Comparison of ENCODE assay signal across 8 cellular contexts in genomic region chr11:67427364-67427859, GRCh38. TPM values are rescaled to one million over a fixed set of nuclear protein-coding genes. Genes with fewer than 3 reads are reported as not detected.
DNase-seq lines count a peak whose midpoint lies in the region; ATAC-seq, FAIRE-seq and TF ChIP-seq lines count a peak whose summit lies in the region.
"Not testable (repeated sequence)": the region's sequence is repeated elsewhere in the genome, so short reads cannot be mapped to it uniquely, and the experiment has no call there.

No MANE protein-coding gene starts in this region.

- in situ Hi-C loops in GM12878 (cut with MboI) = not testable (repeated sequence)

- H3K9me3 Mint-ChIP-seq in CD14-positive monocyte, IgD-negative memory B cell: not testable (repeated sequence)

- H3K79me2 ChIP-seq in GM12878 (ENCODE audit: control insufficient read depth, insufficient read depth, low read length) = peaks cover 18% of the 10 kb centered on the region

- H3K4me1 ChIP-seq in GM12878 (ENCODE audit: control insufficient read depth, insufficient read depth, low read length); ovary (ENCODE audit: insufficient read depth): not testable (repeated sequence)
- peaks cover 21 to 31% (median 26%) of the 10 kb centered on the region in 4 donors for H3K4me1 ChIP-seq in esophagus muscularis mucosa
- peaks cover 3 to 19% (median 12%) of the 10 kb centered on the region in 4 donors for H3K4me1 ChIP-seq in liver (ENCODE audit: control insufficient read depth in 4 of 4, insufficient read depth in 4 of 4, low read length in 3 of 4)
- peaks cover 38% of the 10 kb centered on the region for H3K4me1 ChIP-seq in suprapubic skin

- RAD21 ChIA-PET in GM12878 (lab: Charles Lee; ENCODE audit: unreplicated experiment) = interaction anchor here (0.8 to 2.1 kb wide), 7 partner anchors 10 to 54 kb away, joined by 3 to 8 read pairs (median 3); partner anchors contain the start of genes CORO1B, PTPRCAP, TBC1D10C and TMEM134

- SMC1A ChIA-PET in GM12878 (lab: Charles Lee; ENCODE audit: uncharacterized antibody, unreplicated experiment) = interaction anchor here (1.5 to 2.3 kb wide), 3 partner anchors 11 to 26 kb away, joined by 6 to 10 read pairs (median 10); partner anchors contain the start of genes PPP1CA, PTPRCAP and TBC1D10C

- WGBS in GM12878 (ENCODE audit: insufficient coverage, insufficient replicate concordance, low lambda C conversion rate, missing lambda C conversion rate) = 58% methylated on average over 19 of the region's 19 CpGs
- 83% methylated on average over 18 of the region's 19 CpGs for WGBS in esophagus muscularis mucosa
- 56% methylated on average over 19 of the region's 19 CpGs for WGBS in liver
- 58 to 67% (median 60%) methylated on average over 19 of the region's 19 CpGs for WGBS in ovary, 3 donors
- WGBS in suprapubic skin = 76% methylated on average over 19 of the region's 19 CpGs

- not testable (repeated sequence) for H3K27me3 ChIP-seq in GM12878 (replicated peaks in 1 of 2; ENCODE audit: control insufficient read depth in 2 of 2, insufficient read depth in 2 of 2, low read length in 1 of 2); esophagus muscularis mucosa; liver (ENCODE audit: control insufficient read depth in 4 of 4, insufficient read depth in 4 of 4, low read length in 3 of 4); ovary; suprapubic skin

- TF ChIP-seq EP300 in GM12878 (IDR thresholded peaks at IDR 0.05; ENCODE audit: borderline replicate concordance in 1 of 2, control insufficient read depth in 1 of 2, low read depth in 2 of 2, low read length in 2 of 2); esophagus muscularis mucosa (IDR thresholded peaks at IDR 0.05); ovary (IDR thresholded peaks at IDR 0.05); suprapubic skin (IDR thresholded peaks at IDR 0.05): not testable (repeated sequence)

- TF ChIP-seq RAD21 in GM12878 (IDR thresholded peaks at IDR 0.05; ENCODE audit: insufficient read depth, low read depth, low read length); liver (IDR thresholded peaks at IDR 0.05): not testable (repeated sequence)

- H3K27ac Mint-ChIP-seq in CD14-positive monocyte (peak overlapping the region; percentile 69 to 97 (median 93)), IgD-negative memory B cell (peak overlapping the region; percentile 73 to 99 (median 96))

- TF ChIP-seq CTCF in CD14-positive monocyte (IDR thresholded peaks at IDR 0.05); WI38 (IDR thresholded peaks at IDR 0.05; ENCODE audit: low read depth, low read length); GM12878 (IDR thresholded peaks at IDR 0.05 in 2 of 3, conservative IDR thresholded peaks at IDR 0.05 in 1 of 3; ENCODE audit: control insufficient read depth in 2 of 3, extremely low read depth in 1 of 3, insufficient read depth in 1 of 3, low read depth in 3 of 3, low read length in 3 of 3); esophagus muscularis mucosa (IDR thresholded peaks at IDR 0.05); liver (IDR thresholded peaks at IDR 0.05; ENCODE audit: low read depth, low read length, missing input control); ovary (IDR thresholded peaks at IDR 0.05); suprapubic skin (IDR thresholded peaks at IDR 0.05): not testable (repeated sequence)

- peak overlapping the region; percentile 98 for H2AFZ ChIP-seq in GM12878 (ENCODE audit: control insufficient read depth, low read depth, low read length)

- H4K20me1 ChIP-seq in GM12878 (ENCODE audit: control insufficient read depth, insufficient read depth) = not testable (repeated sequence)

- H3K27ac ChIP-seq in GM12878 (ENCODE audit: control insufficient read depth, insufficient read depth) (peak overlapping the region; percentile 69), esophagus muscularis mucosa (replicated peaks in 1 of 4) (peak overlapping the region; percentile 86 to 96 (median 94)), liver (ENCODE audit: low read depth in 1 of 2, low read length in 2 of 2) (peak overlapping the region; percentile 80 to 94), ovary (peak overlapping the region in 1 of 2 donors; percentile 60), suprapubic skin (peak overlapping the region; percentile 96)

- not testable (repeated sequence) for H3K9me3 ChIP-seq in GM12878 (replicated peaks; ENCODE audit: control insufficient read depth, insufficient read depth, low read length); esophagus muscularis mucosa; liver (ENCODE audit: control insufficient read depth in 4 of 4, low read length in 3 of 4); ovary; suprapubic skin

- not testable (repeated sequence) for BruUV-seq in GM12878 (replicated peaks; lab: Mats Ljungman, UMichigan)

- H3K9ac ChIP-seq in GM12878 (ENCODE audit: control insufficient read depth, insufficient read depth, low read length) = peak overlapping the region; percentile 93
- H3K9ac ChIP-seq in liver (ENCODE audit: low read depth in 1 of 2, low read length in 2 of 2) = peak overlapping the region; percentile 66 to 100

- not testable (repeated sequence) for H3K27me3 Mint-ChIP-seq in CD14-positive monocyte (ENCODE audit: low read depth in 3 of 3); IgD-negative memory B cell

- DNase-seq in CD14-positive monocyte (ENCODE audit: low spot score); GM12878 (ENCODE audit: low read depth, low spot score); esophagus muscularis mucosa (ENCODE audit: extremely low spot score); suprapubic skin (ENCODE audit: low spot score in 2 of 2): not testable (repeated sequence)
- peak in 2 of 5 donors; percentile 45 to 47 for DNase-seq in ovary

- FAIRE-seq in GM12878 (lab: Jason Lieb, UNC) = not testable (repeated sequence)

- H3K4me3 ChIP-seq in WI38 (ENCODE audit: low read depth, low read length) = peak overlapping the region; percentile 99
- H3K4me3 ChIP-seq in GM12878 = peak overlapping the region; percentile 100
- peak overlapping the region; percentile 69 to 98 (median 80) for H3K4me3 ChIP-seq in esophagus muscularis mucosa
- H3K4me3 ChIP-seq in liver (ENCODE audit: low read depth in 1 of 3, low read length in 3 of 3) = peak overlapping the region; percentile 68 to 100 (median 91)
- peak overlapping the region; percentile 89 for H3K4me3 ChIP-seq in ovary
- H3K4me3 ChIP-seq in suprapubic skin = peak overlapping the region; percentile 95

- H3K4me2 ChIP-seq in GM12878 (ENCODE audit: control insufficient read depth, insufficient read depth) = peak overlapping the region; percentile 60

- intact Hi-C loops in CD14-positive monocyte (cut with micrococcal nuclease) (loop anchor here (5.0 kb wide), 3 partner anchors 35 to 80 kb away; partner anchors contain the start of genes CDK2AP2 (in 1 of the 2), PITPNM1 (in 1 of the 2), RAD9A (in 1 of the 2) and TMEM134 (in 1 of the 2)), ovary (cut with DNase I) (loop anchor here in 1 of 4 donors (5.0 kb wide), 1 partner anchor 155 kb away; the partner anchor contains the start of gene GSTP1)
- intact Hi-C loops in GM12878 (cut with micrococcal nuclease; ENCODE audit: unreplicated experiment); esophagus muscularis mucosa (cut with DNase I): not testable (repeated sequence)

- H3K36me3 Mint-ChIP-seq in CD14-positive monocyte = peaks cover 14 to 29% of the 10 kb centered on the region in 2 donors
- not testable (repeated sequence) for H3K36me3 Mint-ChIP-seq in IgD-negative memory B cell

- CTCF ChIA-PET in GM12878 (lab: Yijun Ruan, JAX) = interaction anchor here (1.0 to 1.7 kb wide), 2 partner anchors 9 to 61 kb away, joined by 3 to 4 read pairs; no protein-coding TSS in a partner anchor

- TF ChIP-seq POLR2A in GM12878 (IDR thresholded peaks at IDR 0.05; ENCODE audit: low read depth, low read length); esophagus muscularis mucosa (IDR thresholded peaks at IDR 0.05; ENCODE audit: low read depth); ovary (IDR thresholded peaks at IDR 0.05); suprapubic skin (IDR thresholded peaks at IDR 0.05): not testable (repeated sequence)

- H3K4me3 Mint-ChIP-seq in CD14-positive monocyte = peak overlapping the region; percentile 99 to 100
- H3K4me3 Mint-ChIP-seq in IgD-negative memory B cell = peak overlapping the region; percentile 97 to 100 (median 98)

- peak; percentile 28 for ATAC-seq in GM12878

- not testable (repeated sequence) for H3K36me3 ChIP-seq in GM12878 (ENCODE audit: control insufficient read depth in 2 of 2, insufficient read depth in 2 of 2, low read length in 1 of 2); liver (ENCODE audit: control insufficient read depth in 4 of 4, insufficient read depth in 3 of 4, low read depth in 1 of 4, low read length in 3 of 4); ovary
- H3K36me3 ChIP-seq in esophagus muscularis mucosa (peaks cover 6 to 32% (median 25%) of the 10 kb centered on the region in 4 donors), suprapubic skin (peaks cover 14% of the 10 kb centered on the region)

- POLR2A ChIA-PET in GM12878 (lab: Charles Lee) = interaction anchor here (0.8 to 4.4 kb wide), 10 partner anchors 11 to 60 kb away, joined by 3 to 28 read pairs (median 4); partner anchors contain the start of genes PPP1CA, PTPRCAP, TBC1D10C and TMEM134

- H3K4me1 Mint-ChIP-seq in CD14-positive monocyte (peaks cover 16% of the 10 kb centered on the region), IgD-negative memory B cell (peaks cover 14 to 17% (median 16%) of the 10 kb centered on the region in 3 donors)

RNA-seq across cellular contexts. Expression of gene RPS6KB2, which starts 0.9 kb away (rescaled TPM):
- polyA plus RNA-seq in CD14-positive monocyte (10 to 100 TPM; 51.6 to 53.8 TPM), IgD-negative memory B cell (65.1 TPM), GM12878 (2011; rRNA removed) (36.8 and 48.7 TPM in 2 replicates), GM12878 (2014; fragmentation: Illumina TruSeq; extraction: Trizol) (15.7 and 41.1 TPM in 2 replicates), GM12878 (2014; fragmentation: Nextera tagmentation; extraction: Ambion mirVana) (1 to 10 TPM in 1 of 2 experiments, under 1 TPM in 1; 0.39 to 2.3 TPM), GM12878 (2014; rRNA removed) (88.3 and 99.8 TPM in 2 replicates), GM12878 (2016; fragmentation: Nextera tagmentation; extraction: Ambion mirVana) (100 to 1,000 TPM in 1 of 2 experiments, 10 to 100 TPM in 1; 95.4 to 101 TPM), liver (10 to 100 TPM; 31.5 to 33.2 TPM), ovary (10 to 100 TPM; 10.4 to 38.2 TPM)
- total RNA-seq in GM12878 (2013; cell fraction: nucleolus; rRNA removed) = 49.5 and 61.9 TPM in 2 replicates
- total RNA-seq in GM12878 (2014; rRNA removed) (68.4 and 72.5 TPM in 2 replicates), GM12878 (2014; rRNA removed; fragmentation: Illumina TruSeq; extraction: Trizol) (36.6 and 41.8 TPM in 2 replicates), GM12878 (2021) (68.1 and 70.9 TPM in 2 replicates), esophagus muscularis mucosa (10 to 100 TPM; 34.0 to 51.0 (median 48.0) TPM), liver (10 to 100 TPM; 42.2 to 49.6 TPM), ovary (10 to 100 TPM; 24.8 to 38.6 (median 33.1) TPM), suprapubic skin (100 to 1,000 TPM; 147 to 193 (median 158) TPM)
- 17.7 TPM for polyA plus RNA-seq in GM12878 (2011; ENCODE audit: low read depth)
- polyA plus RNA-seq in GM12878 (2011; cell fraction: cytosol; rRNA removed) = 68.3 and 102 TPM in 2 replicates
- polyA plus RNA-seq in GM12878 (2011; cell fraction: nucleus; rRNA removed) = 177 and 183 TPM in 2 replicates
- 39.6 and 41.2 TPM in 2 replicates for polyA plus RNA-seq in GM12878 (2012)
- polyA minus RNA-seq in GM12878 (2011; rRNA and poly(A)+ RNA removed) = 58.9 and 82.0 TPM in 2 replicates
- 22.7 and 32.3 TPM in 2 replicates for polyA minus RNA-seq in GM12878 (2011; cell fraction: cytosol; rRNA and poly(A)+ RNA removed)
- polyA minus RNA-seq in GM12878 (2011; cell fraction: nucleus; rRNA and poly(A)+ RNA removed) = 51.4 and 86.0 TPM in 2 replicates

RNA-seq across cellular contexts. Expression of gene PTPRCAP, which starts 10.1 kb away (rescaled TPM):
- polyA plus RNA-seq in CD14-positive monocyte (1 to 10 TPM; 2.1 to 2.8 TPM), IgD-negative memory B cell (1,093 TPM), GM12878 (2011; rRNA removed) (21.1 and 49.8 TPM in 2 replicates), GM12878 (2014; fragmentation: Illumina TruSeq; extraction: Trizol) (0.70 and 9.3 TPM in 2 replicates), GM12878 (2014; fragmentation: Nextera tagmentation; extraction: Ambion mirVana) (1 to 10 TPM; 4.7 to 9.3 TPM), GM12878 (2014; rRNA removed) (257 and 361 TPM in 2 replicates), GM12878 (2016; fragmentation: Nextera tagmentation; extraction: Ambion mirVana) (100 to 1,000 TPM; 200 to 239 TPM), liver (1 to 10 TPM; 2.9 to 6.2 TPM), ovary (1 to 10 TPM in 1 of 2 donors, not detected in 1; 7.2 TPM)
- total RNA-seq in GM12878 (2013; cell fraction: nucleolus; rRNA removed) = 56.0 and 64.3 TPM in 2 replicates
- total RNA-seq in GM12878 (2014; rRNA removed) (195 and 266 TPM in 2 replicates), GM12878 (2014; rRNA removed; fragmentation: Illumina TruSeq; extraction: Trizol) (38.4 and 45.3 TPM in 2 replicates), GM12878 (2021) (197 and 204 TPM in 2 replicates), esophagus muscularis mucosa (1 to 10 TPM; 2.4 to 8.9 (median 3.6) TPM), liver (1 to 10 TPM; 3.9 to 5.0 TPM), ovary (10 to 100 TPM in 1 of 7 donors, 1 to 10 TPM in 6; 2.4 to 10.7 (median 3.2) TPM), suprapubic skin (1 to 10 TPM in 2 of 4 donors, under 1 TPM in 2; 0.59 to 4.3 (median 2.0) TPM)
- polyA plus RNA-seq in GM12878 (2011; ENCODE audit: low read depth) = 102 TPM
- polyA plus RNA-seq in GM12878 (2011; cell fraction: cytosol; rRNA removed) = 123 and 201 TPM in 2 replicates
- 92.2 and 109 TPM in 2 replicates for polyA plus RNA-seq in GM12878 (2011; cell fraction: nucleus; rRNA removed)
- 177 and 267 TPM in 2 replicates for polyA plus RNA-seq in GM12878 (2012)
- polyA minus RNA-seq in GM12878 (2011; rRNA and poly(A)+ RNA removed) = 32.3 and 78.7 TPM in 2 replicates
- 39.3 and 42.1 TPM in 2 replicates for polyA minus RNA-seq in GM12878 (2011; cell fraction: cytosol; rRNA and poly(A)+ RNA removed)
- 47.1 and 83.3 TPM in 2 replicates for polyA minus RNA-seq in GM12878 (2011; cell fraction: nucleus; rRNA and poly(A)+ RNA removed)

RNA-seq across cellular contexts. Expression of gene CARNS1, which starts 11.9 kb away (rescaled TPM):
- not detected for polyA plus RNA-seq in CD14-positive monocyte
- polyA plus RNA-seq in IgD-negative memory B cell = 2.4 TPM
- total RNA-seq in GM12878 (2013; cell fraction: nucleolus; rRNA removed) = 0.15 and 0.22 TPM in 2 replicates
- total RNA-seq in GM12878 (2014; rRNA removed) = 0.11 TPM in 2 replicates
- total RNA-seq in GM12878 (2014; rRNA removed; fragmentation: Illumina TruSeq; extraction: Trizol) = 0.04 TPM in 1 of 2 replicates, not detected in the other
- 0.10 and 0.19 TPM in 2 replicates for total RNA-seq in GM12878 (2021)
- polyA plus RNA-seq in GM12878 (2011; ENCODE audit: low read depth) = 0.18 TPM
- not detected in 2 replicates for polyA plus RNA-seq in GM12878 (2011; rRNA removed)
- polyA plus RNA-seq in GM12878 (2011; cell fraction: cytosol; rRNA removed) = 0.01 TPM in 1 of 2 replicates, not detected in the other
- 0.07 and 0.13 TPM in 2 replicates for polyA plus RNA-seq in GM12878 (2011; cell fraction: nucleus; rRNA removed)
- polyA plus RNA-seq in GM12878 (2012) = 0.27 and 0.31 TPM in 2 replicates
- 0.10 TPM in 1 of 2 replicates, not detected in the other for polyA plus RNA-seq in GM12878 (2014; fragmentation: Illumina TruSeq; extraction: Trizol)
- under 1 TPM in 1 of 2 experiments, not detected in 1; 0.02 TPM for polyA plus RNA-seq in GM12878 (2014; fragmentation: Nextera tagmentation; extraction: Ambion mirVana)
- polyA plus RNA-seq in GM12878 (2014; rRNA removed) = 0.14 and 0.25 TPM in 2 replicates
- under 1 TPM in 1 of 2 experiments, not detected in 1; 0.09 TPM for polyA plus RNA-seq in GM12878 (2016; fragmentation: Nextera tagmentation; extraction: Ambion mirVana)
- not detected in 2 replicates for polyA minus RNA-seq in GM12878 (2011; rRNA and poly(A)+ RNA removed)
- polyA minus RNA-seq in GM12878 (2011; cell fraction: cytosol; rRNA and poly(A)+ RNA removed) = not detected in 2 replicates
- 0.12 TPM in 1 of 2 replicates, not detected in the other for polyA minus RNA-seq in GM12878 (2011; cell fraction: nucleus; rRNA and poly(A)+ RNA removed)
- total RNA-seq in esophagus muscularis mucosa = 1 to 10 TPM in 2 of 4 donors, under 1 TPM in 2; 0.83 to 1.9 (median 1.2) TPM
- under 1 TPM; 0.05 to 0.08 TPM for total RNA-seq in liver
- under 1 TPM; 0.12 to 0.19 TPM for polyA plus RNA-seq in liver
- total RNA-seq in ovary = 10 to 100 TPM in 1 of 7 donors, 1 to 10 TPM in 1, under 1 TPM in 5; 0.12 to 13.2 (median 0.66) TPM
- polyA plus RNA-seq in ovary = under 1 TPM; 0.45 to 0.58 TPM
- total RNA-seq in suprapubic skin = under 1 TPM; 0.21 to 0.94 (median 0.74) TPM

RNA-seq across cellular contexts. Expression of gene CORO1B, which starts 15.9 kb away (rescaled TPM):
- polyA plus RNA-seq in CD14-positive monocyte = 100 to 1,000 TPM; 105 to 106 TPM
- polyA plus RNA-seq in IgD-negative memory B cell = 19.9 TPM
- total RNA-seq in GM12878 (2013; cell fraction: nucleolus; rRNA removed) = 27.7 and 31.4 TPM in 2 replicates
- 21.3 and 24.6 TPM in 2 replicates for total RNA-seq in GM12878 (2014; rRNA removed)
- total RNA-seq in GM12878 (2014; rRNA removed; fragmentation: Illumina TruSeq; extraction: Trizol) = 6.3 and 7.4 TPM in 2 replicates
- total RNA-seq in GM12878 (2021) = 28.5 and 30.6 TPM in 2 replicates
- 6.5 TPM for polyA plus RNA-seq in GM12878 (2011; ENCODE audit: low read depth)
- polyA plus RNA-seq in GM12878 (2011; rRNA removed) = 8.0 and 26.4 TPM in 2 replicates
- polyA plus RNA-seq in GM12878 (2011; cell fraction: cytosol; rRNA removed) = 36.3 and 58.1 TPM in 2 replicates
- 85.0 and 107 TPM in 2 replicates for polyA plus RNA-seq in GM12878 (2011; cell fraction: nucleus; rRNA removed)
- 26.2 and 37.8 TPM in 2 replicates for polyA plus RNA-seq in GM12878 (2012)
- 2.5 and 7.0 TPM in 2 replicates for polyA plus RNA-seq in GM12878 (2014; fragmentation: Illumina TruSeq; extraction: Trizol)
- polyA plus RNA-seq in GM12878 (2014; fragmentation: Nextera tagmentation; extraction: Ambion mirVana) = 1 to 10 TPM in 1 of 2 experiments, under 1 TPM in 1; 0.24 to 1.9 TPM
- polyA plus RNA-seq in GM12878 (2014; rRNA removed) = 21.7 and 26.9 TPM in 2 replicates
- polyA plus RNA-seq in GM12878 (2016; fragmentation: Nextera tagmentation; extraction: Ambion mirVana) = 10 to 100 TPM; 23.6 to 25.1 TPM
- polyA minus RNA-seq in GM12878 (2011; rRNA and poly(A)+ RNA removed) = 25.8 and 31.5 TPM in 2 replicates
- 16.2 and 16.5 TPM in 2 replicates for polyA minus RNA-seq in GM12878 (2011; cell fraction: cytosol; rRNA and poly(A)+ RNA removed)
- polyA minus RNA-seq in GM12878 (2011; cell fraction: nucleus; rRNA and poly(A)+ RNA removed) = 31.6 and 47.2 TPM in 2 replicates
- total RNA-seq in esophagus muscularis mucosa = 10 to 100 TPM; 48.6 to 87.1 (median 70.7) TPM
- 10 to 100 TPM; 34.4 to 41.4 TPM for total RNA-seq in liver
- polyA plus RNA-seq in liver = 10 to 100 TPM; 14.1 to 38.4 TPM
- total RNA-seq in ovary = 10 to 100 TPM; 31.1 to 80.5 (median 60.8) TPM
- polyA plus RNA-seq in ovary = 10 to 100 TPM in 1 of 2 donors, 1 to 10 TPM in 1; 2.8 to 74.3 TPM
- total RNA-seq in suprapubic skin = 10 to 100 TPM; 46.7 to 64.2 (median 47.1) TPM

RNA-seq across cellular contexts. Expression of gene TBC1D10C, which starts 23.5 kb away (rescaled TPM):
- polyA plus RNA-seq in CD14-positive monocyte (10 to 100 TPM; 68.6 to 72.9 TPM), IgD-negative memory B cell (341 TPM), GM12878 (2011; rRNA removed) (9.6 and 15.4 TPM in 2 replicates), GM12878 (2014; fragmentation: Illumina TruSeq; extraction: Trizol) (3.4 and 13.5 TPM in 2 replicates), GM12878 (2014; fragmentation: Nextera tagmentation; extraction: Ambion mirVana) (1 to 10 TPM; 1.1 to 6.6 TPM), GM12878 (2014; rRNA removed) (83.4 and 85.3 TPM in 2 replicates), GM12878 (2016; fragmentation: Nextera tagmentation; extraction: Ambion mirVana) (10 to 100 TPM; 61.8 to 73.3 TPM), liver (1 to 10 TPM; 1.1 to 1.6 TPM), ovary (1 to 10 TPM in 1 of 2 donors, under 1 TPM in 1; 0.32 to 1.6 TPM)
- total RNA-seq in GM12878 (2013; cell fraction: nucleolus; rRNA removed) = 59.5 and 60.3 TPM in 2 replicates
- total RNA-seq in GM12878 (2014; rRNA removed) (52.0 and 60.0 TPM in 2 replicates), GM12878 (2014; rRNA removed; fragmentation: Illumina TruSeq; extraction: Trizol) (18.4 and 19.5 TPM in 2 replicates), GM12878 (2021) (77.4 and 80.7 TPM in 2 replicates), esophagus muscularis mucosa (1 to 10 TPM in 3 of 4 donors, under 1 TPM in 1; 0.57 to 2.8 (median 1.2) TPM), liver (1 to 10 TPM; 2.3 to 4.4 TPM), ovary (1 to 10 TPM in 3 of 7 donors, under 1 TPM in 4; 0.15 to 2.0 (median 1.00) TPM), suprapubic skin (under 1 TPM; 0.26 to 0.64 (median 0.52) TPM)
- polyA plus RNA-seq in GM12878 (2011; ENCODE audit: low read depth) = 12.8 TPM
- 27.2 and 41.2 TPM in 2 replicates for polyA plus RNA-seq in GM12878 (2011; cell fraction: cytosol; rRNA removed)
- 200 and 210 TPM in 2 replicates for polyA plus RNA-seq in GM12878 (2011; cell fraction: nucleus; rRNA removed)
- 48.1 and 51.7 TPM in 2 replicates for polyA plus RNA-seq in GM12878 (2012)
- 8.1 and 20.2 TPM in 2 replicates for polyA minus RNA-seq in GM12878 (2011; rRNA and poly(A)+ RNA removed)
- 9.6 and 12.3 TPM in 2 replicates for polyA minus RNA-seq in GM12878 (2011; cell fraction: cytosol; rRNA and poly(A)+ RNA removed)
- polyA minus RNA-seq in GM12878 (2011; cell fraction: nucleus; rRNA and poly(A)+ RNA removed) = 26.1 and 33.3 TPM in 2 replicates
